Comparison of ENCODE assay signal across 25 cellular contexts in the genomic region with DNA sequence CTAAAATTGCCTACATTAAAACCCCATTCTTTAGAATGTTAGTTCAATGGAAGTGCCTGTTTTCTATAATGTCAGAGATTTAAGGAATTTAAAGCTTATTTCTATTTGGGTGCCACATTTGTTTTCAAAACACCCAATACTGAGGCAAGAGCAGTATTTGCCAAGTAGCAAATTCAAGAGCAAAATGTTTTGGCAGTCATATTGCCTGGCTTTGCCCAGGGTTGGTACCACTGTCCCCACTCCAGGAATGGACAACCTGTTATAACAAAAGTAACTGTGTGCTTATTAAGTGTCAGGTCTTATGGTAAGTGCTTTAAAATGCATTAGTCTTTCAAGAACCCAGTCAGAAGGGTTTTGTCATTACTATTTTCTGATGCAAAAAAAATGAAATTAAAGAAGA.
"Had no signal": no experiment of that assay in that cellular context is flagged by ENCODE, and none has a peak within 500 bp of the region (broad histone marks: within the 10 kb centered on the region; RNA-seq: fewer than 3 reads in every experiment).

No MANE protein-coding gene starts in this region.

- H3K27me3 Mint-ChIP-seq: activated naive CD8-positive, alpha-beta T cell treated with anti-CD3 and anti-CD28 coated beads, Interleukin-2, amount 10 ng/mL, durations not matched to agents 7 days and 5 days; naive B cell; progenitor cell of endocrine pancreas; stimulated activated naive CD8-positive, alpha-beta T cell treated with anti-CD3 and anti-CD28 coated beads, Interleukin-15, Interleukin-2, amounts not matched to agents 100 ng/mL and 50 ng/mL, for 24 hours had no signal

- H3K9me3 Mint-ChIP-seq: activated naive CD4-positive, alpha-beta T cell treated with anti-CD3 and anti-CD28 coated beads for 36 hours; activated naive CD8-positive, alpha-beta T cell treated with anti-CD3 and anti-CD28 coated beads, Interleukin-2, amount 10 ng/mL, durations not matched to agents 7 days and 5 days; activated T-cell treated with anti-CD3 and anti-CD28 coated beads, Interleukin-2, amount 50 U/mL, for 72 hours; naive B cell; neural crest cell; stimulated activated naive CD8-positive, alpha-beta T cell treated with anti-CD3 and anti-CD28 coated beads, Interleukin-15, Interleukin-2, amounts not matched to agents 100 ng/mL and 50 ng/mL, for 24 hours had no signal

- H3K27me3 ChIP-seq: body of pancreas, cardiac muscle cell, foreskin keratinocyte, tibial nerve had no signal

- H3K36me3 ChIP-seq: cardiac muscle cell had no signal

- H3K27ac Mint-ChIP-seq: activated naive CD4-positive, alpha-beta T cell treated with anti-CD3 and anti-CD28 coated beads for 36 hours; activated naive CD8-positive, alpha-beta T cell treated with anti-CD3 and anti-CD28 coated beads, Interleukin-2, amount 10 ng/mL, durations not matched to agents 7 days and 5 days; naive B cell; progenitor cell of endocrine pancreas; stimulated activated naive CD8-positive, alpha-beta T cell treated with anti-CD3 and anti-CD28 coated beads, Interleukin-15, Interleukin-2, amounts not matched to agents 100 ng/mL and 50 ng/mL, for 24 hours had no signal

- H3K9me3 ChIP-seq: body of pancreas, tibial nerve had no signal

- H3K4me3 ChIP-seq: body of pancreas, cardiac muscle cell, tibial nerve had no signal

- H3K27ac ChIP-seq: body of pancreas, cardiac muscle cell, foreskin keratinocyte had no signal

- H3K36me3 Mint-ChIP-seq: naive B cell had no signal

- ATAC-seq: activated T-cell treated with anti-CD3 and anti-CD28 coated beads, Interleukin-2, amount 50 U/mL, for 72 hours; body of pancreas; foreskin keratinocyte had no signal

- H3K4me3 Mint-ChIP-seq: activated naive CD4-positive, alpha-beta T cell treated with anti-CD3 and anti-CD28 coated beads for 36 hours; activated naive CD8-positive, alpha-beta T cell treated with anti-CD3 and anti-CD28 coated beads, Interleukin-2, amount 10 ng/mL, durations not matched to agents 7 days and 5 days; activated T-cell treated with anti-CD3 and anti-CD28 coated beads, Interleukin-2, amount 50 U/mL, for 72 hours; naive B cell; neural crest cell; stimulated activated naive CD8-positive, alpha-beta T cell treated with anti-CD3 and anti-CD28 coated beads, Interleukin-15, Interleukin-2, amounts not matched to agents 100 ng/mL and 50 ng/mL, for 24 hours had no signal

- DNase-seq: activated CD4-positive, alpha-beta T cell treated with anti-CD3 and anti-CD28 coated beads for 4 hours; activated CD4-positive, alpha-beta T cell treated with anti-CD3 and anti-CD28 coated beads, Interleukin-2, amount 50 U/mL, for 48 hours; activated CD4-positive, CD25-positive, alpha-beta regulatory T cell; activated effector memory CD4-positive, alpha-beta T cell treated with Interleukin-2 at 50 U/mL for 16 hours; activated naive CD4-positive, alpha-beta T cell treated with anti-CD3 and anti-CD28 coated beads for 36 hours; activated naive CD8-positive, alpha-beta T cell treated with anti-CD3 and anti-CD28 coated beads, Interleukin-2, amount 10 ng/mL, durations not matched to agents 7 days and 5 days; activated T-cell treated with anti-CD3 and anti-CD28 coated beads, Interleukin-2, amount 50 U/mL, for 72 hours; amniotic stem cell; body of pancreas; dermis blood vessel endothelial cell; effector CD8-positive, alpha-beta T cell; erythroblast; foreskin keratinocyte; hippocampal formation; mesenchymal stem cell; naive B cell; stimulated activated CD4-positive, alpha-beta T cell treated with anti-CD3 and anti-CD28 coated beads, Interleukin-12 subunit alpha, Interleukin-12 subunit beta, amount 100 ng/mL, for 4 hours; stimulated activated CD4-positive, alpha-beta T cell treated with anti-CD3 and anti-CD28 coated beads, Interleukin-4, amount 100 ng/mL, for 4 hours; substantia nigra; T1000 had no signal
